In the genomic region with DNA sequence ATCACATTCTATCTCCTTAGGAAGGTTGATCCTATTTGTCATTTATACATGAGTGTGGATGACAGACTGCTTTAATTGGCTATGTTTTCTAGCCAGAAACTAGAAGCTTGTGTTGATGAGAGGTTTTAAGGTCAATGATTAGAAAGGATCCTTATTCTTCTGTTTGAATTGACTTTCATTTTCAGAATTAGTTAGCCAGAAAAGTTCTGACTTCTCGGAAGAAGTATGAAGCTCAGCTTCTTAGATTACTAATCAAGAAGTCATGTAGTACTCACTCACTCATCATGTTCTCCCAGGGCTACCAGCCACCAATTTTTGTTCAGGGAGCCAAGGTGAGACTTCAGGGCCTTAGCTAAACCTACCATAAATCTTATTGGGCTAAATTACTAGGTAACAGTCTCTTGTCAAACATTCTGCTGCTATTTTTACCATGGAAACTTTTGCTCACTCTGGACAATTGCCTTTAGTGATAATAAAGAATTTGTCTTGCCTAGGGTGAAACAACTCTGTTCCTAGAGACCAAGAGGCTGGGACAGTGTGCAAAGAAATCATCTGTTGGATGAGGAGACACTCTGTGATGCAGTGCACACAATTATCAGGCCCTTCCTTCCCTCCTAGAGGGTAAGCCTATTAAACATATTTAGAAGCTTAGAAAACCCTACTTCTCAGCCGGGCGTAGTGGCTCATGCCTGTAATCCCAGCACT, we compare ENCODE assay signal across 8 cellular contexts.
DNase-seq lines count a peak whose midpoint lies in the region; ATAC-seq and TF ChIP-seq lines count a peak whose summit lies in the region.

No MANE protein-coding gene starts in this region.

- intact Hi-C loops in posterior vena cava (cut with DNase I): no loop called here

- peak; percentile 16 for TF ChIP-seq POLR2A in GM15510 (IDR thresholded peaks at IDR 0.05; ENCODE audit: borderline replicate concordance, extremely low read depth, insufficient read length)

- ATAC-seq in GM21526 (IDR thresholded peaks at IDR 0.05; ENCODE audit: low FRiP score, unreplicated experiment): peak; percentile 58
- ATAC-seq in GM19324 (IDR thresholded peaks at IDR 0.05; ENCODE audit: low FRiP score, unreplicated experiment): no peak

- DNase-seq in M059J (ENCODE audit: low read depth): peak; percentile 33
- DNase-seq in kidney tubule cell (ENCODE audit: low spot score): peak; percentile 40
- DNase-seq in NK-92 treated with Interleukin-12 subunit alpha and Interleukin-12 subunit beta, amount 100 ng/mL, for 24 hours (lab: John Stamatoyannopoulos, UW): no peak
- DNase-seq in posterior vena cava (ENCODE audit: low spot score): no peak
- no peak for DNase-seq in activated gamma-delta T cell treated with Interleukin-2 at 50 U/mL for 16 hours

Comparison
In these comparisons a context has a peak if more than half of its experiments do, and no peak if none do; other contexts are left out.
1. DNase-seq: peak in M059J (single experiment) and kidney tubule cell (single experiment); none in NK-92 treated with Interleukin-12 subunit alpha and Interleukin-12 subunit beta, amount 100 ng/mL, for 24 hours (single experiment), posterior vena cava (single experiment) and activated gamma-delta T cell treated with Interleukin-2 at 50 U/mL for 16 hours (single experiment).